In genomic region chr2:151886235-151886634, GRCh38 we compare ENCODE assay signal across 18 cellular contexts. TPM values are rescaled to one million over a fixed set of nuclear protein-coding genes. Genes with fewer than 3 reads are reported as not detected.
DNase-seq lines count a peak whose midpoint lies in the region; ATAC-seq, FAIRE-seq and TF ChIP-seq lines count a peak whose summit lies in the region.
"Had no signal": no experiment of that assay in that cellular context is flagged by ENCODE, and none has a peak within 500 bp of the region (broad histone marks: within the 10 kb centered on the region; RNA-seq: fewer than 3 reads in every experiment).

No MANE protein-coding gene starts in this region.

- FAIRE-seq in HepG2 (lab: Jason Lieb, UNC): no peak
- FAIRE-seq: GM12878 had no signal

- H3K27ac ChIP-seq in HepG2 (ENCODE audit: extremely low read length, insufficient read depth, low read length): no peak overlapping the region
- H3K27ac ChIP-seq in right lobe of liver: no peak overlapping the region
- no peak overlapping the region for H3K27ac ChIP-seq in MM.1S (ENCODE audit: low read length)
- H3K27ac ChIP-seq in ovary: no peak overlapping the region
- no peak overlapping the region for H3K27ac ChIP-seq in OCI-LY7 (ENCODE audit: low read depth, low read length, poor library complexity, severe bottlenecking)
- H3K27ac ChIP-seq: tibial nerve had no signal

- POLR2A ChIA-PET in HepG2 (lab: Yijun Ruan, JAX): interaction anchor here (1.5 kb wide), 1 partner anchor 58 kb away, joined by 6 read pairs; the partner anchor contains the start of gene ARL5A
- POLR2A ChIA-PET in OCI-LY7 (lab: Charles Lee): interaction anchor here (0.5 kb wide), 1 partner anchor 212 kb away, joined by 7 read pairs; no protein-coding TSS in a partner anchor

- CTCF ChIA-PET in HepG2 (lab: Yijun Ruan, JAX; ENCODE audit: low intra/inter-chr PET ratio, low total read pairs) (no interaction called here), OCI-LY7 (lab: Charles Lee; ENCODE audit: unreplicated experiment) (no interaction called here)

- no peak for TF ChIP-seq POLR2A in HepG2 (IDR thresholded peaks at IDR 0.05; ENCODE audit: insufficient read depth in 1 of 2, low read depth in 2 of 2, low read length in 2 of 2)
- TF ChIP-seq POLR2A in right lobe of liver (IDR thresholded peaks at IDR 0.05): no peak
- no peak for TF ChIP-seq POLR2A in ovary (IDR thresholded peaks at IDR 0.05)

- no peaks in the 10 kb centered on the region for H3K27me3 ChIP-seq in HepG2 (ENCODE audit: control insufficient read depth in 1 of 2, insufficient read depth in 2 of 2, low read length in 2 of 2)
- no peaks in the 10 kb centered on the region for H3K27me3 ChIP-seq in right lobe of liver
- no peaks in the 10 kb centered on the region for H3K27me3 ChIP-seq in MM.1S (replicated peaks; ENCODE audit: insufficient read depth, low read length)
- H3K27me3 ChIP-seq in ovary: no peaks in the 10 kb centered on the region
- H3K27me3 ChIP-seq: tibial nerve had no signal

- peaks cover 16% of the 10 kb centered on the region for H3K4me1 ChIP-seq in HepG2 (ENCODE audit: insufficient read depth, low read length)
- H3K4me1 ChIP-seq in right lobe of liver: no peaks in the 10 kb centered on the region
- H3K4me1 ChIP-seq in MM.1S (ENCODE audit: low read length): no peaks in the 10 kb centered on the region
- no peaks in the 10 kb centered on the region for H3K4me1 ChIP-seq in ovary (ENCODE audit: insufficient read depth)
- H3K4me1 ChIP-seq in OCI-LY7 (ENCODE audit: insufficient read depth, low read length, poor library complexity, severe bottlenecking): no peaks in the 10 kb centered on the region
- H3K4me1 ChIP-seq: tibial nerve had no signal

- no peak for TF ChIP-seq EP300 in HepG2 (IDR thresholded peaks at IDR 0.05; ENCODE audit: low read depth in 2 of 2, low read length in 2 of 2)
- TF ChIP-seq EP300 in HepG2 (CRISPR knock-in tag; IDR thresholded peaks at IDR 0.05; ENCODE audit: borderline replicate concordance): no peak
- TF ChIP-seq EP300 in ovary (IDR thresholded peaks at IDR 0.05): no peak

- H3K9ac ChIP-seq in HepG2 (ENCODE audit: insufficient read depth, low read depth, low read length) (no peak overlapping the region), MM.1S (ENCODE audit: low read length) (no peak overlapping the region)

- H3K79me2 ChIP-seq in HepG2 (ENCODE audit: insufficient read depth, low read length) (no peaks in the 10 kb centered on the region), MM.1S (ENCODE audit: low read length) (no peaks in the 10 kb centered on the region), OCI-LY7 (ENCODE audit: insufficient read depth, low read depth, low read length) (no peaks in the 10 kb centered on the region)

- peak; percentile 41 for DNase-seq in HepG2 (ENCODE audit: low spot score)
- no peak for DNase-seq in right lobe of liver
- peak; percentile 59 to 76 for DNase-seq in SHP77 (lab: John Stamatoyannopoulos, UW)
- DNase-seq in iris pigment epithelial cell (ENCODE audit: low read depth): peak; percentile 3
- no peak for DNase-seq in MM.1S
- DNase-seq in NCI-H69 (lab: John Stamatoyannopoulos, UW): no peak
- no peak for DNase-seq in ovary
- no peak for DNase-seq in OCI-LY7 (ENCODE audit: low spot score)
- DNase-seq: activated CD4-positive, alpha-beta memory T cell treated with anti-CD3 and anti-CD28 coated beads for 36 hours; amygdala; DMS 273 treated with DMSO at 0.1 percent for 48 hours; foreskin melanocyte; NCI-H2227 treated with DMSO at 0.1 percent for 48 hours; RPMI8226; stimulated activated CD8-positive, alpha-beta memory T cell treated with anti-CD3 and anti-CD28 coated beads, Interleukin-4, amount 100 ng/mL, for 48 hours; T-helper 9 cell had no signal

- TF ChIP-seq CTCF in HepG2 (CRISPR knock-in tag; IDR thresholded peaks at IDR 0.05): no peak
- no peak for TF ChIP-seq CTCF in right lobe of liver (IDR thresholded peaks at IDR 0.05)
- TF ChIP-seq CTCF in MM.1S (IDR thresholded peaks at IDR 0.05; ENCODE audit: low read length): no peak
- no peak for TF ChIP-seq CTCF in ovary (IDR thresholded peaks at IDR 0.05)
- no peak for TF ChIP-seq CTCF in OCI-LY7 (conservative IDR thresholded peaks at IDR 0.05; ENCODE audit: low read length)

- in situ Hi-C loops in HepG2 (cut with HindIII; ENCODE audit: extremely low pct_ligation_motif_present, low pct_unique_long_range_greater_than_20kb): no loop called here

- BruUV-seq in HepG2 (replicated peaks; lab: Mats Ljungman, UMichigan): no TSS peak
- no TSS peak for BruUV-seq in OCI-LY7 (replicated peaks; lab: Mats Ljungman, UMichigan)

- H4K20me1 ChIP-seq in HepG2 (ENCODE audit: insufficient read depth, low read length) (no peaks in the 10 kb centered on the region), MM.1S (ENCODE audit: insufficient read depth, low read length) (no peaks in the 10 kb centered on the region), OCI-LY7 (ENCODE audit: insufficient read depth, low read length) (no peaks in the 10 kb centered on the region)

- no peak for TF ChIP-seq RAD21 in HepG2 (CRISPR knock-in tag; IDR thresholded peaks at IDR 0.05)

- H3K4me2 ChIP-seq in HepG2 (ENCODE audit: low read depth, low read length) (no peak overlapping the region), MM.1S (ENCODE audit: low read depth, low read length) (no peak overlapping the region), OCI-LY7 (ENCODE audit: low read length) (no peak overlapping the region)

- H3K9me2 ChIP-seq in MM.1S (replicated peaks; ENCODE audit: insufficient read depth, low read length) (no peaks in the 10 kb centered on the region), OCI-LY7 (ENCODE audit: insufficient read depth, low read length) (no peaks in the 10 kb centered on the region)

- H3F3A ChIP-seq in MM.1S (ENCODE audit: insufficient read depth, low read length): no peaks in the 10 kb centered on the region

- H2AFZ ChIP-seq in HepG2 (ENCODE audit: low read length) (no peak overlapping the region), MM.1S (ENCODE audit: low read length) (no peak overlapping the region), OCI-LY7 (ENCODE audit: low read length) (no peak overlapping the region)

- H3K4me3 ChIP-seq in HepG2 (replicated peaks in 1 of 3; ENCODE audit: insufficient read depth in 1 of 3, low read depth in 2 of 3, low read length in 3 of 3): no peak overlapping the region
- no peak overlapping the region for H3K4me3 ChIP-seq in right lobe of liver
- H3K4me3 ChIP-seq in MM.1S (ENCODE audit: low read length): no peak overlapping the region
- no peak overlapping the region for H3K4me3 ChIP-seq in ovary
- no peak overlapping the region for H3K4me3 ChIP-seq in OCI-LY7 (ENCODE audit: low read depth, low read length, poor library complexity, severe bottlenecking)
- H3K4me3 ChIP-seq: GM12878, tibial nerve had no signal

- H3K36me3 ChIP-seq in HepG2 (replicated peaks in 1 of 2; ENCODE audit: control insufficient read depth in 1 of 2, insufficient read depth in 2 of 2, low read length in 2 of 2): peaks cover 0 to 6% of the 10 kb centered on the region in 2 experiments; a peak in 3 of 5 replicates
- no peaks in the 10 kb centered on the region for H3K36me3 ChIP-seq in right lobe of liver
- H3K36me3 ChIP-seq in MM.1S (replicated peaks; ENCODE audit: insufficient read depth, low read length): no peaks in the 10 kb centered on the region
- no peaks in the 10 kb centered on the region for H3K36me3 ChIP-seq in ovary
- H3K36me3 ChIP-seq in OCI-LY7 (ENCODE audit: insufficient read depth, low read length): no peaks in the 10 kb centered on the region
- H3K36me3 ChIP-seq: tibial nerve had no signal

- intact Hi-C loops in HepG2 (cut with micrococcal nuclease; ENCODE audit: unreplicated experiment): no loop called here
- intact Hi-C loops in right lobe of liver (cut with DNase I): no loop called here
- intact Hi-C loops in ovary (cut with DNase I): no loop called here
- intact Hi-C loops in OCI-LY7 (cut with micrococcal nuclease; ENCODE audit: unreplicated experiment): no loop called here

- no peak; the same call in 2 of the 3 replicates for ATAC-seq in HepG2
- ATAC-seq in right lobe of liver: no peak
- ATAC-seq: GM12878 had no signal

- H3K9me3 ChIP-seq in HepG2 (ENCODE audit: low read length): no peaks in the 10 kb centered on the region
- H3K9me3 ChIP-seq in right lobe of liver: no peaks in the 10 kb centered on the region
- no peaks in the 10 kb centered on the region for H3K9me3 ChIP-seq in MM.1S (replicated peaks; ENCODE audit: insufficient read depth, low read length)
- no peaks in the 10 kb centered on the region for H3K9me3 ChIP-seq in ovary
- no peaks in the 10 kb centered on the region for H3K9me3 ChIP-seq in OCI-LY7 (ENCODE audit: low read length)
- H3K9me3 ChIP-seq: tibial nerve had no signal

- WGBS in HepG2 (ENCODE audit: low lambda C conversion rate): 100% methylated on average over 1 of the region's 1 CpG
- WGBS in right lobe of liver (ENCODE audit: insufficient coverage, low coverage, low lambda C conversion rate, missing lambda C conversion rate): 83% methylated on average over 1 of the region's 1 CpG
- 86 to 100% (median 94%) methylated on average over 1 of the region's 1 CpG for WGBS in ovary, 3 donors

RNA-seq across cellular contexts. Expression of gene ARL5A, which starts 58.0 kb away (rescaled TPM):
- total RNA-seq in HepG2 (2016; rRNA removed; fragmentation: Illumina TruSeq; extraction: Trizol): 149 and 170 TPM in 2 replicates
- 75.4 and 85.0 TPM in 2 replicates for total RNA-seq in HepG2 (2016; cell fraction: cytosol; rRNA removed; fragmentation: Illumina TruSeq; extraction: Trizol; ENCODE audit: low read depth)
- total RNA-seq in HepG2 (2016; cell fraction: insoluble cytoplasmic fraction; rRNA removed; fragmentation: Illumina TruSeq; extraction: Trizol): 144 and 150 TPM in 2 replicates
- 220 and 225 TPM in 2 replicates for total RNA-seq in HepG2 (2016; cell fraction: membrane; rRNA removed; fragmentation: Illumina TruSeq; extraction: Trizol)
- total RNA-seq in HepG2 (2016; cell fraction: nucleus; rRNA removed; fragmentation: Illumina TruSeq; extraction: Trizol): 85.9 and 100 TPM in 2 replicates
- polyA plus RNA-seq in HepG2 (2011; rRNA removed): 34.2 and 47.5 TPM in 2 replicates
- 23.3 and 35.0 TPM in 2 replicates for polyA plus RNA-seq in HepG2 (2011; cell fraction: cytosol; rRNA removed)
- 21.9 and 29.1 TPM in 2 replicates for polyA plus RNA-seq in HepG2 (2011; cell fraction: nucleus; rRNA removed)
- 46.8 and 63.2 TPM in 2 replicates for polyA plus RNA-seq in HepG2 (2012)
- polyA plus RNA-seq in HepG2 (2016; cell fraction: cytosol; fragmentation: Illumina TruSeq; extraction: Trizol; ENCODE audit: low read depth): 49.2 and 53.4 TPM in 2 replicates
- polyA plus RNA-seq in HepG2 (2016; cell fraction: insoluble cytoplasmic fraction; fragmentation: Illumina TruSeq; extraction: Trizol; ENCODE audit: low read depth): 78.6 and 90.5 TPM in 2 replicates
- polyA plus RNA-seq in HepG2 (2016; cell fraction: membrane; fragmentation: Illumina TruSeq; extraction: Trizol; ENCODE audit: low read depth): 89.2 and 108 TPM in 2 replicates
- polyA plus RNA-seq in HepG2 (2016; cell fraction: nucleus; fragmentation: Illumina TruSeq; extraction: Trizol; ENCODE audit: insufficient read depth, low read depth): 53.8 and 56.7 TPM in 2 replicates
- 8.7 and 27.5 TPM in 2 replicates for polyA minus RNA-seq in HepG2 (2011; rRNA and poly(A)+ RNA removed; ENCODE audit: low replicate concordance)
- polyA minus RNA-seq in HepG2 (2011; cell fraction: cytosol; rRNA and poly(A)+ RNA removed): 42.2 and 46.0 TPM in 2 replicates
- 141 and 173 TPM in 2 replicates for polyA minus RNA-seq in HepG2 (2011; cell fraction: nucleus; rRNA and poly(A)+ RNA removed)
- 10 to 100 TPM; 20.0 to 33.3 (median 22.4) TPM for total RNA-seq in right lobe of liver
- total RNA-seq in ovary: 10 to 100 TPM; 26.2 to 41.4 (median 36.7) TPM
- 10 to 100 TPM; 11.6 to 17.4 TPM for polyA plus RNA-seq in ovary
- total RNA-seq in OCI-LY7 (2014; rRNA removed; shearing (Covaris generic)): 91.4 and 107 TPM in 2 replicates
- 78.1 and 78.6 TPM in 2 replicates for total RNA-seq in OCI-LY7 (2022)

Comparison
In these comparisons a context has a peak if more than half of its experiments do, and no peak if none do; other contexts are left out.
1. DNase-seq: peak in HepG2 (single experiment), SHP77 (2 of 2) and iris pigment epithelial cell (single experiment); none in right lobe of liver (0 of 3), MM.1S (single experiment), NCI-H69 (single experiment), ovary (0 of 5) and OCI-LY7 (single experiment).